ENCODE assay signal across 11 cellular contexts in genomic region chr1:202007703-202008489, GRCh38. TPM values are rescaled to one million over a fixed set of nuclear protein-coding genes. Genes with fewer than 3 reads are reported as not detected.
DNase-seq lines count a peak whose midpoint lies in the region; ATAC-seq and TF ChIP-seq lines count a peak whose summit lies in the region.
"Had no signal": no experiment of that assay in that cellular context is flagged by ENCODE, and none has a peak within 500 bp of the region (broad histone marks: within the 10 kb centered on the region; RNA-seq: fewer than 3 reads in every experiment).

No MANE protein-coding gene starts in this region.

- H3K36me3 ChIP-seq in stomach (peaks cover 33 to 61% (median 52%) of the 10 kb centered on the region in 4 donors), OCI-LY7 (ENCODE audit: insufficient read depth, low read length) (no peaks in the 10 kb centered on the region)

- peak; percentile 99 for DNase-seq in HPDE6-E6E7 (ENCODE audit: extremely low spot score)
- peak; percentile 100 for DNase-seq in RWPE1 (ENCODE audit: low spot score)
- peak; percentile 92 for DNase-seq in stomach
- DNase-seq in OCI-LY7 (ENCODE audit: low spot score) = no peak
- DNase-seq in SHP77 treated with DMSO at 0.1 percent for 48 hours (lab: John Stamatoyannopoulos, UW) = no peak
- DNase-seq in activated T-cell treated with anti-CD3 and anti-CD28 coated beads, Interleukin-2, amount 50 U/mL, for 1 hour = no peak
- DNase-seq: cerebellar nuclear complex; stimulated activated naive CD4-positive, alpha-beta T cell treated with Interleukin-2 at 50 U/mL for 16 hours had no signal

- POLR2A ChIA-PET in RWPE1 (lab: Yijun Ruan, JAX; ENCODE audit: low non-redundant PET) (no interaction called here), OCI-LY7 (lab: Charles Lee) (interaction anchor here (0.6 kb wide), 2 partner anchors 124 to 1629 kb away, joined by 3 to 5 read pairs; no protein-coding TSS in a partner anchor)

- no peak for TF ChIP-seq CTCF in RWPE1 (conservative IDR thresholded peaks at IDR 0.05; ENCODE audit: low read depth)
- TF ChIP-seq CTCF in stomach (IDR thresholded peaks at IDR 0.05) = no peak
- TF ChIP-seq CTCF in OCI-LY7 (conservative IDR thresholded peaks at IDR 0.05; ENCODE audit: low read length) = no peak

- WGBS in stomach, 5 donors = 26 to 55% (median 40%) methylated on average over 11 to 12 of the region's 12 CpGs

- no peak overlapping the region for H3K4me2 ChIP-seq in OCI-LY7 (ENCODE audit: low read length)

- no TSS peak for BruUV-seq in OCI-LY7 (replicated peaks; lab: Mats Ljungman, UMichigan)

- peak overlapping the region; percentile 49 for H3K27ac ChIP-seq in RWPE1
- H3K27ac ChIP-seq in stomach = peak overlapping the region; percentile 76 to 94 (median 92)
- H3K27ac ChIP-seq in OCI-LY7 (ENCODE audit: low read depth, low read length, poor library complexity, severe bottlenecking) = no peak overlapping the region

- no peak for TF ChIP-seq EP300 in stomach (IDR thresholded peaks at IDR 0.05)

- peaks cover 11 to 36% (median 19%) of the 10 kb centered on the region in 4 donors for H3K4me1 ChIP-seq in stomach
- H3K4me1 ChIP-seq in OCI-LY7 (ENCODE audit: insufficient read depth, low read length, poor library complexity, severe bottlenecking) = peaks cover 9% of the 10 kb centered on the region

- no peak for TF ChIP-seq POLR2A in stomach (IDR thresholded peaks at IDR 0.05)

- intact Hi-C loops in stomach (cut with DNase I; ENCODE audit: low total_unique reads) = no loop called here
- intact Hi-C loops in OCI-LY7 (cut with micrococcal nuclease; ENCODE audit: unreplicated experiment) = no loop called here

- CTCF ChIA-PET in RWPE1 (lab: Yijun Ruan, JAX) = interaction anchor here (0.6 to 10.1 kb wide), 15 partner anchors 8 to 127 kb away, joined by 3 to 114 read pairs (median 4); partner anchors contain the start of gene GPR37L1
- CTCF ChIA-PET in OCI-LY7 (lab: Charles Lee; ENCODE audit: unreplicated experiment) = no interaction called here

- H3K9me3 ChIP-seq in stomach (no peaks in the 10 kb centered on the region), OCI-LY7 (ENCODE audit: low read length) (no peaks in the 10 kb centered on the region)

- no peaks in the 10 kb centered on the region for H3K27me3 ChIP-seq in stomach

- ATAC-seq in GM21576 (IDR thresholded peaks at IDR 0.05; ENCODE audit: unreplicated experiment) = no peak

- no peaks in the 10 kb centered on the region for H3K79me2 ChIP-seq in OCI-LY7 (ENCODE audit: insufficient read depth, low read depth, low read length)

- H4K20me1 ChIP-seq in OCI-LY7 (ENCODE audit: insufficient read depth, low read length) = no peaks in the 10 kb centered on the region

- H3K4me3 ChIP-seq in iPS-11a (ENCODE audit: low read depth, low read length) (peak overlapping the region; percentile 30), stomach (peak overlapping the region in 1 of 4 donors; percentile 32), OCI-LY7 (ENCODE audit: low read depth, low read length, poor library complexity, severe bottlenecking) (no peak overlapping the region)

- no peak overlapping the region for H2AFZ ChIP-seq in OCI-LY7 (ENCODE audit: low read length)

- no peaks in the 10 kb centered on the region for H3K9me2 ChIP-seq in OCI-LY7 (ENCODE audit: insufficient read depth, low read length)

RNA-seq across cellular contexts. Expression of gene ELF3, which starts 2.5 kb away (rescaled TPM):
- total RNA-seq in stomach (1,000 to 10,000 TPM in 1 of 5 donors, 100 to 1,000 TPM in 4; 174 to 1,083 (median 289) TPM), OCI-LY7 (2022) (0.18 and 0.44 TPM in 2 replicates)
- 100 to 1,000 TPM; 146 to 253 (median 242) TPM for polyA plus RNA-seq in stomach
- total RNA-seq in OCI-LY7 (2014; rRNA removed; shearing (Covaris generic)) = 0.09 TPM in 1 of 2 replicates, not detected in the other
- total RNA-seq: HT1080 had no signal

RNA-seq across cellular contexts. Expression of gene RNPEP, which starts 25.4 kb away (rescaled TPM):
- 100 to 1,000 TPM in 3 of 5 donors, 10 to 100 TPM in 2; 23.3 to 900 (median 102) TPM for total RNA-seq in stomach
- polyA plus RNA-seq in stomach = 10 to 100 TPM; 31.6 to 38.6 (median 37.6) TPM
- total RNA-seq in OCI-LY7 (2014; rRNA removed; shearing (Covaris generic)) = 14.7 and 22.7 TPM in 2 replicates
- 50.9 and 52.1 TPM in 2 replicates for total RNA-seq in OCI-LY7 (2022)

RNA-seq across cellular contexts. Expression of gene TIMM17A, which starts 52.6 kb away (rescaled TPM):
- total RNA-seq in stomach = 10 to 100 TPM in 2 of 5 donors, 1 to 10 TPM in 3; 3.2 to 47.0 (median 7.1) TPM
- 10 to 100 TPM; 26.1 to 48.8 (median 37.4) TPM for polyA plus RNA-seq in stomach
- total RNA-seq in OCI-LY7 (2014; rRNA removed; shearing (Covaris generic)) = 41.2 and 43.8 TPM in 2 replicates
- 55.6 and 67.2 TPM in 2 replicates for total RNA-seq in OCI-LY7 (2022)

Comparison
In these comparisons a context has a peak if more than half of its experiments do, and no peak if none do; other contexts are left out.
1. DNase-seq: peak in HPDE6-E6E7 (single experiment), RWPE1 (single experiment) and stomach (single experiment); none in OCI-LY7 (single experiment), SHP77 treated with DMSO at 0.1 percent for 48 hours (single experiment) and activated T-cell treated with anti-CD3 and anti-CD28 coated beads, Interleukin-2, amount 50 U/mL, for 1 hour (single experiment).
2. RNA of gene ELF3, which starts 2.5 kb away (total RNA-seq): 174 to 1,083 TPM in stomach; 0.09 to 0.44 TPM in OCI-LY7; every median in the first group is over 100 times any median in the second.